14 cellular contexts compared by ENCODE assay signal in the genomic region with DNA sequence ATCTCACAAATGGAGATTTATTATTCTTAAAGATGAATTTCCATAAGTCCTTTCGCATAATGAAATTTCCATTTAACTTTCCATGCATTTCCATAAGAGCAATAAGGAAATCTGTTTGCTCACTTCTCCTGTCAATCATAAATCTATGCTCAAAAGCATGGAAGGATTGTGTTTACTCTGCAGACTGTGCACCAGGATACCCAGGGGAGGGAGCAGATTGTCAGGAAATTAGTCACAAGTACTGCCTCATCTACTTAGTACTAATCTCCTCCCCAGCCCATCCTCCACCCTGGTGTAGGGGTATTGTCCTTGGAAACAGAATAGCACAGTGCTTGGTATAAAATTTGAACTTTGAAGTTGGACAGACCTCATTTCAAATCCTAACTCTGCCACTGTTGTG. TPM values are rescaled to one million over a fixed set of nuclear protein-coding genes. Genes with fewer than 3 reads are reported as not detected.
A peak's percentile ranks its signal among the peaks of the same experiment; 100 is the strongest.
DNase-seq lines count a peak whose midpoint lies in the region; ATAC-seq and TF ChIP-seq lines count a peak whose summit lies in the region.
"Had no signal": no experiment of that assay in that cellular context is flagged by ENCODE, and none has a peak within 500 bp of the region (broad histone marks: within the 10 kb centered on the region; RNA-seq: fewer than 3 reads in every experiment).

No MANE protein-coding gene starts in this region.

- H3K36me3 ChIP-seq in right atrium auricular region, result no peaks in the 10 kb centered on the region
- no peaks in the 10 kb centered on the region for H3K36me3 ChIP-seq in prostate gland
- H3K36me3 ChIP-seq: heart right ventricle, suprapubic skin had no signal

- ATAC-seq in Right ventricle myocardium inferior, result peak; percentile 54
- no peak for ATAC-seq in HG02884 (IDR thresholded peaks at IDR 0.05; ENCODE audit: unreplicated experiment)
- ATAC-seq in HG03521 (IDR thresholded peaks at IDR 0.05; ENCODE audit: unreplicated experiment), result no peak

- no peak overlapping the region for H3K27ac ChIP-seq in right atrium auricular region
- no peak overlapping the region for H3K27ac ChIP-seq in prostate gland
- H3K27ac ChIP-seq: heart right ventricle, suprapubic skin had no signal

- TF ChIP-seq CTCF in right atrium auricular region (IDR thresholded peaks at IDR 0.05), result no peak
- TF ChIP-seq CTCF in epithelial cell of esophagus (IDR thresholded peaks at IDR 0.05; ENCODE audit: insufficient read depth, low read depth, low read length, missing control alignments), result no peak
- no peak for TF ChIP-seq CTCF in prostate gland (IDR thresholded peaks at IDR 0.05)

- no peak for TF ChIP-seq POLR2A in prostate gland (IDR thresholded peaks at IDR 0.05)

- H3K4me3 ChIP-seq in right atrium auricular region, result no peak overlapping the region
- H3K4me3 ChIP-seq in epithelial cell of esophagus (ENCODE audit: low read length), result no peak overlapping the region
- H3K4me3 ChIP-seq in prostate gland, result no peak overlapping the region
- H3K4me3 ChIP-seq: heart right ventricle, suprapubic skin had no signal

- intact Hi-C loops in Right ventricle myocardium inferior (cut with DNase I) (no loop called here), prostate gland (cut with DNase I) (no loop called here)

- no peaks in the 10 kb centered on the region for H3K9me3 ChIP-seq in right atrium auricular region
- H3K9me3 ChIP-seq in prostate gland, result no peaks in the 10 kb centered on the region
- H3K9me3 ChIP-seq: heart right ventricle, suprapubic skin had no signal

- H3K27me3 ChIP-seq in right atrium auricular region, result no peaks in the 10 kb centered on the region
- no peaks in the 10 kb centered on the region for H3K27me3 ChIP-seq in prostate gland (replicated peaks; ENCODE audit: insufficient read depth)
- H3K27me3 ChIP-seq: suprapubic skin had no signal

- 96% methylated on average over 1 of the region's 1 CpG for WGBS in prostate gland

- no peaks in the 10 kb centered on the region for H3K4me1 ChIP-seq in right atrium auricular region
- no peaks in the 10 kb centered on the region for H3K4me1 ChIP-seq in prostate gland (replicated peaks)
- H3K4me1 ChIP-seq: suprapubic skin had no signal

- DNase-seq in Right ventricle myocardium inferior (ENCODE audit: missing footprints) (no peak), right atrium auricular region (ENCODE audit: low spot score) (no peak), NCI-H526 (lab: John Stamatoyannopoulos, UW) (peak; percentile 46 to 62), epithelial cell of esophagus (ENCODE audit: low read depth) (peak; percentile 83), stromal cell of bone marrow (ENCODE audit: low read depth) (peak; percentile 73), prostate gland (ENCODE audit: low spot score) (no peak)
- DNase-seq: activated CD4-positive, alpha-beta T cell treated with anti-CD3 and anti-CD28 coated beads, Interleukin-2, amount 50 U/mL, for 1 hour; CD4-positive, CD25-positive, alpha-beta regulatory T cell; heart right ventricle; Karpas-422; stimulated activated CD4-positive, alpha-beta T cell treated with anti-CD3 and anti-CD28 coated beads, Interleukin-2, amount 100 ng/mL, for 24 hours had no signal

RNA-seq across cellular contexts. Expression of a gene that starts 24.2 kb away (rescaled TPM):
- total RNA-seq in Right ventricle myocardium inferior (0.76 TPM), right atrium auricular region (1 to 10 TPM in 1 of 2 donors, under 1 TPM in 1; 0.44 to 1.5 TPM), prostate gland (1 to 10 TPM; 5.4 to 8.9 TPM)

Comparison
In these comparisons a context has a peak if more than half of its experiments do, and no peak if none do; other contexts are left out.
1. DNase-seq: peak in NCI-H526 (2 of 2), epithelial cell of esophagus (single experiment) and stromal cell of bone marrow (single experiment); none in Right ventricle myocardium inferior (single experiment), right atrium auricular region (single experiment) and prostate gland (single experiment).